Comparison of ENCODE assay signal across 8 cellular contexts in genomic region chr18:23964282-23965238, GRCh38. TPM values are rescaled to one million over a fixed set of nuclear protein-coding genes. Genes with fewer than 3 reads are reported as not detected.
DNase-seq lines count a peak whose midpoint lies in the region; ATAC-seq and TF ChIP-seq lines count a peak whose summit lies in the region.

No MANE protein-coding gene starts in this region.

- H3F3A ChIP-seq in SU-DHL-6 (ENCODE audit: insufficient read depth) = no peaks in the 10 kb centered on the region

- no peaks in the 10 kb centered on the region for H3K9me3 ChIP-seq in SU-DHL-6 (ENCODE audit: insufficient read depth, low read length)

- no peaks in the 10 kb centered on the region for H3K27me3 ChIP-seq in SU-DHL-6 (ENCODE audit: low read length)
- no peaks in the 10 kb centered on the region for H3K27me3 ChIP-seq in rectal smooth muscle tissue (ENCODE audit: control insufficient read depth, insufficient read depth, low read length)

- peak overlapping the region; percentile 92 for H3K27ac Mint-ChIP-seq in activated naive CD8-positive, alpha-beta T cell treated with anti-CD3 and anti-CD28 coated beads for 36 hours
- no peak overlapping the region for H3K27ac Mint-ChIP-seq in chondrocyte (ENCODE audit: unreplicated experiment)

- H3K9ac ChIP-seq in SU-DHL-6 (ENCODE audit: low read length) = no peak overlapping the region
- no peak overlapping the region for H3K9ac ChIP-seq in rectal smooth muscle tissue (ENCODE audit: low read length)

- H3K27ac ChIP-seq in SU-DHL-6 (ENCODE audit: low read depth, low read length) (no peak overlapping the region), rectal smooth muscle tissue (ENCODE audit: low read depth, low read length) (no peak overlapping the region)

- H2AFZ ChIP-seq in SU-DHL-6 (ENCODE audit: low read depth, low read length, severe bottlenecking) = peak overlapping the region; percentile 69

- H3K4me1 Mint-ChIP-seq in activated naive CD8-positive, alpha-beta T cell treated with anti-CD3 and anti-CD28 coated beads for 36 hours = peaks cover 47% of the 10 kb centered on the region
- peaks cover 5% of the 10 kb centered on the region for H3K4me1 Mint-ChIP-seq in chondrocyte (ENCODE audit: low read depth)

- H3K4me1 ChIP-seq in rectal smooth muscle tissue (ENCODE audit: control insufficient read depth, insufficient read depth, low read length) = peaks cover 3% of the 10 kb centered on the region

- no peaks in the 10 kb centered on the region for H3K9me3 Mint-ChIP-seq in activated naive CD8-positive, alpha-beta T cell treated with anti-CD3 and anti-CD28 coated beads for 36 hours
- H3K9me3 Mint-ChIP-seq in chondrocyte (ENCODE audit: low read depth) = no peaks in the 10 kb centered on the region

- peak; percentile 52 for DNase-seq in GM12865 (ENCODE audit: low read depth)
- DNase-seq in activated naive CD8-positive, alpha-beta T cell treated with anti-CD3 and anti-CD28 coated beads for 36 hours = peak; percentile 61
- no peak for DNase-seq in cerebellum (ENCODE audit: low spot score)
- no peak for DNase-seq in A172 (ENCODE audit: low spot score)
- DNase-seq in chondrocyte (ENCODE audit: low spot score) = no peak

- ATAC-seq in HG03139 (IDR thresholded peaks at IDR 0.05; ENCODE audit: unreplicated experiment) = no peak

- peak overlapping the region; percentile 65 for H3K4me3 Mint-ChIP-seq in activated naive CD8-positive, alpha-beta T cell treated with anti-CD3 and anti-CD28 coated beads for 36 hours
- no peak overlapping the region for H3K4me3 Mint-ChIP-seq in chondrocyte (ENCODE audit: unreplicated experiment)

- no peaks in the 10 kb centered on the region for H3K79me2 ChIP-seq in SU-DHL-6 (ENCODE audit: insufficient read depth, low read length)

- no peak overlapping the region for H3K4me2 ChIP-seq in SU-DHL-6 (ENCODE audit: low read depth, low read length, poor library complexity, severe bottlenecking)

- H3K36me3 ChIP-seq in SU-DHL-6 (ENCODE audit: low read length) = no peaks in the 10 kb centered on the region
- H3K36me3 ChIP-seq in rectal smooth muscle tissue (ENCODE audit: control insufficient read depth, insufficient read depth, low read length) = no peaks in the 10 kb centered on the region

- no peaks in the 10 kb centered on the region for H3K9me2 ChIP-seq in SU-DHL-6 (replicated peaks; ENCODE audit: insufficient read depth, low read length)

- H4K20me1 ChIP-seq in SU-DHL-6 (ENCODE audit: low read depth, low read length) = no peaks in the 10 kb centered on the region

- H3K4me3 ChIP-seq in GM12865 (ENCODE audit: low read depth, low read length) = no peak overlapping the region
- H3K4me3 ChIP-seq in SU-DHL-6 (ENCODE audit: insufficient read depth, low read length, poor library complexity, severe bottlenecking) = no peak overlapping the region
- peak overlapping the region; percentile 33 for H3K4me3 ChIP-seq in rectal smooth muscle tissue (ENCODE audit: low read length)

- no peak for TF ChIP-seq CTCF in GM12865 (IDR thresholded peaks at IDR 0.05; ENCODE audit: insufficient read depth, low read depth, low read length, missing control alignments)
- TF ChIP-seq CTCF in SU-DHL-6 (IDR thresholded peaks at IDR 0.05; ENCODE audit: insufficient read depth, low read length, poor library complexity, severe bottlenecking) = no peak
- no peak for TF ChIP-seq CTCF in chondrocyte (IDR thresholded peaks at IDR 0.05)

- H3K36me3 Mint-ChIP-seq in activated naive CD8-positive, alpha-beta T cell treated with anti-CD3 and anti-CD28 coated beads for 36 hours = no peaks in the 10 kb centered on the region
- H3K36me3 Mint-ChIP-seq in chondrocyte (ENCODE audit: low read depth) = no peaks in the 10 kb centered on the region

- H3K27me3 Mint-ChIP-seq in activated naive CD8-positive, alpha-beta T cell treated with anti-CD3 and anti-CD28 coated beads for 36 hours = no peaks in the 10 kb centered on the region
- peaks cover 10% of the 10 kb centered on the region for H3K27me3 Mint-ChIP-seq in chondrocyte (ENCODE audit: low read depth)

RNA-seq across cellular contexts. Expression of gene TTC39C, which starts 50.0 kb away (rescaled TPM):
- total RNA-seq in activated naive CD8-positive, alpha-beta T cell treated with anti-CD3 and anti-CD28 coated beads for 36 hours = 10 to 100 TPM; 43.8 to 45.3 TPM
- total RNA-seq in cerebellum (37.7 TPM), chondrocyte (6.6 to 11.2 TPM (median 10.4 TPM) in 3 replicates)
- total RNA-seq in A172 (2014; rRNA removed; shearing (Covaris generic)) = 17.8 and 21.8 TPM in 2 replicates

Comparison
In these comparisons a context has a peak if more than half of its experiments do, and no peak if none do; other contexts are left out.
1. DNase-seq: peak in GM12865 (single experiment) and activated naive CD8-positive, alpha-beta T cell treated with anti-CD3 and anti-CD28 coated beads for 36 hours (single experiment); none in cerebellum (single experiment), A172 (single experiment) and chondrocyte (single experiment).